Comparison of ENCODE assay signal across 9 cellular contexts in genomic region chr20:24948939-24949679, GRCh38. TPM values are rescaled to one million over a fixed set of nuclear protein-coding genes. Genes with fewer than 3 reads are reported as not detected.
DNase-seq lines count a peak whose midpoint lies in the region; ATAC-seq and TF ChIP-seq lines count a peak whose summit lies in the region.
"Had no signal": no experiment of that assay in that cellular context is flagged by ENCODE, and none has a peak within 500 bp of the region (broad histone marks: within the 10 kb centered on the region; RNA-seq: fewer than 3 reads in every experiment).

A gene with protein sequence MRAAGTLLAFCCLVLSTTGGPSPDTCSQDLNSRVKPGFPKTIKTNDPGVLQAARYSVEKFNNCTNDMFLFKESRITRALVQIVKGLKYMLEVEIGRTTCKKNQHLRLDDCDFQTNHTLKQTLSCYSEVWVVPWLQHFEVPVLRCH (plus strand): TSS chr20:24949269. CDS start chr20:24949506, 237 bp downstream.

- H4K91ac ChIP-seq in neuronal stem cell (ENCODE audit: low read depth, low read length, poor library complexity), result no peak within 1 kb of the TSS

- WGBS in neuronal stem cell (ENCODE audit: extremely low coverage in 2 of 2, insufficient read length in 2 of 2, insufficient replicate concordance in 1 of 2), 2 donors, result no CpG with 5 or more reads among the region's 20 CpGs

- no peak within 1 kb of the TSS for H3K4me3 ChIP-seq in neuronal stem cell (ENCODE audit: low read length in 2 of 2)

- H3K9me3 Mint-ChIP-seq in type B pancreatic cell, result peaks cover 7% of the 10 kb centered on the region

- no peak within 1 kb of the TSS for H2BK120ac ChIP-seq in neuronal stem cell (ENCODE audit: low read depth, low read length)

- no peak within 1 kb of the TSS for H3K27ac ChIP-seq in neuronal stem cell (replicated peaks; ENCODE audit: low read length)

- H3K36me3 ChIP-seq in neuronal stem cell (replicated peaks in 1 of 2; ENCODE audit: control insufficient read depth in 2 of 2, insufficient read depth in 2 of 2, low read length in 2 of 2), result no peaks in the 10 kb centered on the region

- peaks cover 4% of the 10 kb centered on the region for H3K27me3 Mint-ChIP-seq in type B pancreatic cell

- H2BK12ac ChIP-seq in neuronal stem cell (ENCODE audit: low read length), result peak within 1 kb of the TSS; percentile 58

- peak within 1 kb of the TSS; percentile 46 for H2AK5ac ChIP-seq in neuronal stem cell (ENCODE audit: low read depth, low read length)

- no peaks in the 10 kb centered on the region for H3K9me3 ChIP-seq in neuronal stem cell (replicated peaks in 1 of 2; ENCODE audit: control insufficient read depth in 2 of 2, insufficient read depth in 1 of 2, low read depth in 1 of 2, low read length in 2 of 2)

- H3K4ac ChIP-seq in neuronal stem cell (ENCODE audit: low read length), result no peak within 1 kb of the TSS

- H2BK15ac ChIP-seq in neuronal stem cell (ENCODE audit: low read length), result peak within 1 kb of the TSS; percentile 17

- peaks cover 0 to 2% of the 10 kb centered on the region in 2 donors for H3K4me1 ChIP-seq in neuronal stem cell (ENCODE audit: control insufficient read depth in 2 of 2, insufficient read depth in 1 of 2, low read depth in 1 of 2, low read length in 2 of 2)

- no peaks in the 10 kb centered on the region for H3K4me1 Mint-ChIP-seq in type B pancreatic cell (ENCODE audit: unreplicated experiment)

- no peak within 1 kb of the TSS for H3K4me3 Mint-ChIP-seq in type B pancreatic cell

- no peak within 1 kb of the TSS for H4K8ac ChIP-seq in neuronal stem cell (ENCODE audit: low read depth, low read length)

- no peak within 1 kb of the TSS for H2AFZ ChIP-seq in neuronal stem cell (ENCODE audit: low read length)

- peak; percentile 54 for ATAC-seq in GM21381 (IDR thresholded peaks at IDR 0.05; ENCODE audit: unreplicated experiment)

- H2BK5ac ChIP-seq in neuronal stem cell (ENCODE audit: low read length), result peak within 1 kb of the TSS; percentile 66

- H3K27ac Mint-ChIP-seq in type B pancreatic cell, result no peak within 1 kb of the TSS

- no peaks in the 10 kb centered on the region for H3K36me3 Mint-ChIP-seq in type B pancreatic cell

- H3K79me1 ChIP-seq in neuronal stem cell (ENCODE audit: low read depth, low read length), result no peaks in the 10 kb centered on the region

- no peak for TF ChIP-seq CTCF in type B pancreatic cell (conservative IDR thresholded peaks at IDR 0.05)

- no peak within 1 kb of the TSS for H3K14ac ChIP-seq in neuronal stem cell (ENCODE audit: low read length)

- H3K23ac ChIP-seq in neuronal stem cell (ENCODE audit: low read depth, low read length, poor library complexity), result no peak within 1 kb of the TSS

- H3K9ac ChIP-seq in neuronal stem cell (ENCODE audit: low read depth, low read length, poor library complexity), result no peak within 1 kb of the TSS

- peak; percentile 95 for DNase-seq in SIG-M5 treated with dmso at 0.1 percent for 504 hours (lab: John Stamatoyannopoulos, UW; ENCODE audit: unreplicated experiment)
- DNase-seq in activated gamma-delta T cell treated with Interleukin-2 at 50 U/mL for 16 hours, result peak; percentile 88
- DNase-seq in neuronal stem cell (ENCODE audit: low spot score), result no peak
- DNase-seq in type B pancreatic cell (ENCODE audit: extremely low spot score, unreplicated experiment), result peak; percentile 61
- DNase-seq in hippocampal formation (lab: John Stamatoyannopoulos, UW), result no peak
- no peak for DNase-seq in pons (ENCODE audit: low spot score)
- no peak for DNase-seq in anterior cingulate cortex (lab: John Stamatoyannopoulos, UW)

- no peaks in the 10 kb centered on the region for H3K27me3 ChIP-seq in neuronal stem cell (ENCODE audit: control insufficient read depth in 3 of 3, insufficient read depth in 3 of 3, low read depth in 1 of 3, low read length in 3 of 3)

- no peak within 1 kb of the TSS for H3K4me2 ChIP-seq in neuronal stem cell (ENCODE audit: insufficient read depth, low read length, poor library complexity, severe bottlenecking)

- H3K18ac ChIP-seq in neuronal stem cell (ENCODE audit: low read length), result peak within 1 kb of the TSS; percentile 76

RNA-seq across cellular contexts. Expression of the gene that starts here (rescaled TPM):
- not detected for polyA plus RNA-seq in neuronal stem cell (2013, experiment 1 of 2)
- polyA plus RNA-seq in neuronal stem cell (2013, experiment 2 of 2), result not detected
- total RNA-seq in type B pancreatic cell (ENCODE audit: low replicate concordance), result not detected in 2 replicates
- total RNA-seq: fibroblast of lung had no signal
- polyA plus RNA-seq: fibroblast of lung had no signal

Comparison
In these comparisons a context has a peak if more than half of its experiments do, and no peak if none do; other contexts are left out.
1. Peak in DNase-seq in type B pancreatic cell; RNA of the gene not detected or under 1 TPM.
2. DNase-seq: peak in SIG-M5 treated with dmso at 0.1 percent for 504 hours (single experiment) and activated gamma-delta T cell treated with Interleukin-2 at 50 U/mL for 16 hours (single experiment); none in neuronal stem cell (single experiment), hippocampal formation (0 of 2), pons (single experiment) and anterior cingulate cortex (0 of 58).